Comparison of ENCODE assay signal across 11 cellular contexts in genomic region chr15:75299311-75299688, GRCh38. TPM values are rescaled to one million over a fixed set of nuclear protein-coding genes. Genes with fewer than 3 reads are reported as not detected.
DNase-seq lines count a peak whose midpoint lies in the region; ATAC-seq, FAIRE-seq and TF ChIP-seq lines count a peak whose summit lies in the region.
"Not testable (repeated sequence)": the region's sequence is repeated elsewhere in the genome, so short reads cannot be mapped to it uniquely, and the experiment has no call there.
"Had no signal": no experiment of that assay in that cellular context is flagged by ENCODE, and none has a peak within 500 bp of the region (broad histone marks: within the 10 kb centered on the region; RNA-seq: fewer than 3 reads in every experiment).

No MANE protein-coding gene starts in this region.

- not testable (repeated sequence) for H3K27ac Mint-ChIP-seq in activated naive CD8-positive, alpha-beta T cell treated with anti-CD3 and anti-CD28 coated beads, Interleukin-2, amount 10 ng/mL, durations not matched to agents 7 days and 5 days; natural killer cell treated with Interleukin-12 subunit alpha and Interleukin-12 subunit beta and Interleukin-15 and Interleukin-18, amount 100 ng/mL, for 72 hours

- CTCF ChIA-PET in A549 (lab: Yijun Ruan, JAX), result interaction anchor here (1.4 to 2.4 kb wide), 4 partner anchors 9 to 270 kb away, joined by 3 to 12 read pairs (median 5); no protein-coding TSS in a partner anchor

- TF ChIP-seq RAD21 in A549 (conservative IDR thresholded peaks at IDR 0.05 in 1 of 2, IDR thresholded peaks at IDR 0.05 in 1 of 2), result peak; percentile 31 to 46

- POLR2A ChIA-PET in A549 (lab: Yijun Ruan, JAX); activated naive CD8-positive, alpha-beta T cell treated with anti-CD3 and anti-CD28 coated beads, Interleukin-2, amount 10 ng/mL, durations not matched to agents 7 days and 5 days (lab: Charles Lee): not testable (repeated sequence)

- H3K27me3 Mint-ChIP-seq in activated naive CD8-positive, alpha-beta T cell treated with anti-CD3 and anti-CD28 coated beads, Interleukin-2, amount 10 ng/mL, durations not matched to agents 7 days and 5 days, result peaks cover 12% of the 10 kb centered on the region
- H3K27me3 Mint-ChIP-seq in natural killer cell treated with Interleukin-12 subunit alpha and Interleukin-12 subunit beta and Interleukin-15 and Interleukin-18, amount 100 ng/mL, for 72 hours, result not testable (repeated sequence)

- H3K4me2 ChIP-seq in A549, result peak overlapping the region; percentile 58

- H3K9me3 Mint-ChIP-seq in activated naive CD8-positive, alpha-beta T cell treated with anti-CD3 and anti-CD28 coated beads, Interleukin-2, amount 10 ng/mL, durations not matched to agents 7 days and 5 days; natural killer cell treated with Interleukin-12 subunit alpha and Interleukin-12 subunit beta and Interleukin-15 and Interleukin-18, amount 100 ng/mL, for 72 hours: not testable (repeated sequence)

- not testable (repeated sequence) for H3K4me1 ChIP-seq in A549

- not testable (repeated sequence) for DNase-seq in A549 (ENCODE audit: low read depth in 1 of 2, low spot score in 1 of 2); NB4 (ENCODE audit: low read depth); fibroblast of pulmonary artery (ENCODE audit: low read depth)
- DNase-seq in activated CD4-positive, alpha-beta T cell treated with anti-CD3 and anti-CD28 coated beads, Interleukin-2, amount 50 U/mL, for 4 hours, result peak; percentile 56 to 58
- peak; percentile 74 for DNase-seq in activated naive CD8-positive, alpha-beta T cell treated with anti-CD3 and anti-CD28 coated beads, Interleukin-2, amount 10 ng/mL, durations not matched to agents 7 days and 5 days
- DNase-seq in natural killer cell treated with Interleukin-12 subunit alpha and Interleukin-12 subunit beta and Interleukin-15 and Interleukin-18, amount 100 ng/mL, for 72 hours (ENCODE audit: low spot score), result peak; percentile 73
- DNase-seq in stimulated activated CD4-positive, alpha-beta T cell treated with anti-CD3 and anti-CD28 coated beads, Interleukin-4, amount 100 ng/mL, for 4 hours, result peak; percentile 40 to 60

- not testable (repeated sequence) for TF ChIP-seq EP300 in A549 (IDR thresholded peaks at IDR 0.05)

- not testable (repeated sequence) for H3K4me3 ChIP-seq in A549; NB4 (ENCODE audit: low read depth, low read length); fibroblast of pulmonary artery (replicated peaks; ENCODE audit: low read depth, low read length)

- FAIRE-seq in A549 (lab: Jason Lieb, UNC), result not testable (repeated sequence)

- TF ChIP-seq POLR2A in A549 (IDR thresholded peaks at IDR 0.05; ENCODE audit: low read length); NB4 (IDR thresholded peaks at IDR 0.05; ENCODE audit: extremely low read depth, insufficient read length): not testable (repeated sequence)

- not testable (repeated sequence) for H3K4me3 Mint-ChIP-seq in activated naive CD8-positive, alpha-beta T cell treated with anti-CD3 and anti-CD28 coated beads, Interleukin-2, amount 10 ng/mL, durations not matched to agents 7 days and 5 days; natural killer cell treated with Interleukin-12 subunit alpha and Interleukin-12 subunit beta and Interleukin-15 and Interleukin-18, amount 100 ng/mL, for 72 hours

- TF ChIP-seq CTCF in A549 (IDR thresholded peaks at IDR 0.05) (peak; percentile 58), NB4 (IDR thresholded peaks at IDR 0.05; ENCODE audit: low read depth, low read length) (peak; percentile 36), fibroblast of pulmonary artery (IDR thresholded peaks at IDR 0.05; ENCODE audit: low read length, missing control alignments) (peak; percentile 24)

- 0 out of 6 replicates have a peak overlapping the region, but pooled peaks of 1 of the 2 experiments have one; percentile 66 for H3K27ac ChIP-seq in A549

- H3K4me1 Mint-ChIP-seq in activated naive CD8-positive, alpha-beta T cell treated with anti-CD3 and anti-CD28 coated beads, Interleukin-2, amount 10 ng/mL, durations not matched to agents 7 days and 5 days; natural killer cell treated with Interleukin-12 subunit alpha and Interleukin-12 subunit beta and Interleukin-15 and Interleukin-18, amount 100 ng/mL, for 72 hours (ENCODE audit: low read depth in 2 of 2): not testable (repeated sequence)

- peak; percentile 96 to 99 for ATAC-seq in A549
- ATAC-seq in GM19023 (IDR thresholded peaks at IDR 0.05; ENCODE audit: unreplicated experiment), result peak; percentile 54
- ATAC-seq in activated naive CD8-positive, alpha-beta T cell treated with anti-CD3 and anti-CD28 coated beads, Interleukin-2, amount 10 ng/mL, durations not matched to agents 7 days and 5 days (ENCODE audit: low read depth), result peak; percentile 91
- peak; percentile 87 to 91 for ATAC-seq in natural killer cell treated with Interleukin-12 subunit alpha and Interleukin-12 subunit beta and Interleukin-15 and Interleukin-18, amount 100 ng/mL, for 72 hours

- H3K9me3 ChIP-seq in A549, result not testable (repeated sequence)

- WGBS in A549 (ENCODE audit: missing lambda C conversion rate), result 11% methylated on average over 6 of the region's 6 CpGs

- H3K36me3 Mint-ChIP-seq in activated naive CD8-positive, alpha-beta T cell treated with anti-CD3 and anti-CD28 coated beads, Interleukin-2, amount 10 ng/mL, durations not matched to agents 7 days and 5 days; natural killer cell treated with Interleukin-12 subunit alpha and Interleukin-12 subunit beta and Interleukin-15 and Interleukin-18, amount 100 ng/mL, for 72 hours: not testable (repeated sequence)

TF ChIP-seq in A549, 52 proteins besides CTCF, POLR2A, EP300 and RAD21:
- peak; percentile 51; the same call in 2 of the 3 replicates for TF ChIP-seq SMC3 (IDR thresholded peaks at IDR 0.05)

RNA-seq across cellular contexts. Expression of gene GOLGA6D, which starts 16.7 kb away (rescaled TPM):
- 0.03 and 0.07 TPM in 2 replicates for polyA plus RNA-seq in A549 (2011; rRNA removed)
- not detected in 2 replicates for polyA plus RNA-seq in A549 (2012; cell fraction: cytosol; rRNA removed)
- polyA plus RNA-seq in A549 (2012; cell fraction: nucleus; rRNA removed), result not detected in 2 replicates
- polyA plus RNA-seq in A549 (2017; fragmentation: RNase III; extraction: RNeasy Plus Mini Kit Qiagen cat#74134 plus additional on column Dnase treatment), result 0.04 to 0.05 TPM in 2 of 3 replicates, not detected in the other
- polyA minus RNA-seq in A549 (2011; rRNA and poly(A)+ RNA removed), result not detected in 2 replicates
- total RNA-seq in activated naive CD8-positive, alpha-beta T cell treated with anti-CD3 and anti-CD28 coated beads, Interleukin-2, amount 10 ng/mL, durations not matched to agents 7 days and 5 days, result not detected
- total RNA-seq in natural killer cell treated with Interleukin-12 subunit alpha and Interleukin-12 subunit beta and Interleukin-15 and Interleukin-18, amount 100 ng/mL, for 72 hours, result not detected
- total RNA-seq: A172, glomerular endothelial cell had no signal
- polyA plus RNA-seq: adipose tissue had no signal

RNA-seq across cellular contexts. Expression of gene COMMD4, which starts 36.6 kb away (rescaled TPM):
- polyA plus RNA-seq in A549 (2011; rRNA removed) (88.0 and 98.3 TPM in 2 replicates), A549 (2017; fragmentation: RNase III; extraction: RNeasy Plus Mini Kit Qiagen cat#74134 plus additional on column Dnase treatment) (203 to 222 TPM (median 220 TPM) in 3 replicates)
- polyA plus RNA-seq in A549 (2012; cell fraction: cytosol; rRNA removed), result 396 and 403 TPM in 2 replicates
- polyA plus RNA-seq in A549 (2012; cell fraction: nucleus; rRNA removed), result 402 and 454 TPM in 2 replicates
- polyA minus RNA-seq in A549 (2011; rRNA and poly(A)+ RNA removed), result 38.3 and 50.6 TPM in 2 replicates
- total RNA-seq in activated naive CD8-positive, alpha-beta T cell treated with anti-CD3 and anti-CD28 coated beads, Interleukin-2, amount 10 ng/mL, durations not matched to agents 7 days and 5 days, result 10 to 100 TPM; 78.2 to 79.3 TPM
- total RNA-seq in natural killer cell treated with Interleukin-12 subunit alpha and Interleukin-12 subunit beta and Interleukin-15 and Interleukin-18, amount 100 ng/mL, for 72 hours, result 10 to 100 TPM; 54.4 to 96.2 TPM

RNA-seq across cellular contexts. Expression of gene GOLGA6C, which starts 41.2 kb away (rescaled TPM):
- polyA plus RNA-seq in A549 (2011; rRNA removed), result not detected in 2 replicates
- polyA plus RNA-seq in A549 (2012; cell fraction: cytosol; rRNA removed), result not detected in 2 replicates
- polyA plus RNA-seq in A549 (2012; cell fraction: nucleus; rRNA removed), result not detected in 2 replicates
- polyA plus RNA-seq in A549 (2017; fragmentation: RNase III; extraction: RNeasy Plus Mini Kit Qiagen cat#74134 plus additional on column Dnase treatment), result not detected in 3 replicates
- not detected in 2 replicates for polyA minus RNA-seq in A549 (2011; rRNA and poly(A)+ RNA removed)
- total RNA-seq in activated naive CD8-positive, alpha-beta T cell treated with anti-CD3 and anti-CD28 coated beads, Interleukin-2, amount 10 ng/mL, durations not matched to agents 7 days and 5 days, result not detected
- under 1 TPM in 1 of 2 donors, not detected in 1; 0.21 TPM for total RNA-seq in natural killer cell treated with Interleukin-12 subunit alpha and Interleukin-12 subunit beta and Interleukin-15 and Interleukin-18, amount 100 ng/mL, for 72 hours
- total RNA-seq: A172, glomerular endothelial cell had no signal

RNA-seq across cellular contexts. Expression of gene NEIL1, which starts 47.5 kb away (rescaled TPM):
- polyA plus RNA-seq in A549 (2011; rRNA removed) (3.2 and 5.6 TPM in 2 replicates), A549 (2017; fragmentation: RNase III; extraction: RNeasy Plus Mini Kit Qiagen cat#74134 plus additional on column Dnase treatment) (4.9 to 7.2 TPM (median 6.8 TPM) in 3 replicates)
- 3.0 and 3.5 TPM in 2 replicates for polyA plus RNA-seq in A549 (2012; cell fraction: cytosol; rRNA removed)
- 23.0 and 26.2 TPM in 2 replicates for polyA plus RNA-seq in A549 (2012; cell fraction: nucleus; rRNA removed)
- polyA minus RNA-seq in A549 (2011; rRNA and poly(A)+ RNA removed), result 0.58 and 1.9 TPM in 2 replicates
- total RNA-seq in activated naive CD8-positive, alpha-beta T cell treated with anti-CD3 and anti-CD28 coated beads, Interleukin-2, amount 10 ng/mL, durations not matched to agents 7 days and 5 days, result 1 to 10 TPM; 8.6 to 9.8 TPM
- 10 to 100 TPM; 12.4 to 22.3 TPM for total RNA-seq in natural killer cell treated with Interleukin-12 subunit alpha and Interleukin-12 subunit beta and Interleukin-15 and Interleukin-18, amount 100 ng/mL, for 72 hours
